In genomic region chr2:193868132-193868531, GRCh38 we compare ENCODE assay signal across 3 cellular contexts.
"Had no signal": no experiment of that assay in that cellular context is flagged by ENCODE, and none has a peak within 500 bp of the region (broad histone marks: within the 10 kb centered on the region; RNA-seq: fewer than 3 reads in every experiment).

No MANE protein-coding gene starts in this region.

- DNase-seq: GDM1, GF-D8 had no signal

- ATAC-seq: GM12878 had no signal

- H3K4me3 ChIP-seq: GM12878 had no signal
